Comparison of ENCODE assay signal across 24 cellular contexts in the genomic region with DNA sequence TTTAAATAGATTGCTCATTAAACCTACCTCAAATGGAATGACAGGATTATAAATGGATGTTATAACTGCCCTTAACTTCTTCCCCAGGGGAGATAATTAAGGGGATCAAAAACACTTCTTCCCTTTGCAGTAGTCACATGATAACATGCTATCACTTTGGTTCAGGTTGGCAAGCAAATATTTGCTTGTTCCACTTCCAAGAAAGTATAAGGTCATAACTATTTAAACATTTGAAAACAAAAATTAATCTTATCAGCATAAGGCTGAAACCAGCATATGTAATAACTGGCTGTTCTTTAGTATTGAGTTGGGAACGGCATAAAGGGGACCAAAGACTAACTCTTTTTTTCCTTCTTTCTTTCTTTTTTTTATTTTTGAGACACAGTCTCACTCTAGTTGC. TPM values are rescaled to one million over a fixed set of nuclear protein-coding genes. Genes with fewer than 3 reads are reported as not detected.
"Had no signal": no experiment of that assay in that cellular context is flagged by ENCODE, and none has a peak within 500 bp of the region (broad histone marks: within the 10 kb centered on the region; RNA-seq: fewer than 3 reads in every experiment).

No MANE protein-coding gene starts in this region.

- H3K4me3 ChIP-seq: breast epithelium, left lung, neural progenitor cell, sigmoid colon, tibial artery, vagina had no signal

- H3K36me3 ChIP-seq: breast epithelium, left lung, neural progenitor cell, sigmoid colon, tibial artery, vagina had no signal

- H3K4me1 ChIP-seq: breast epithelium, parathyroid adenoma, sigmoid colon, tibial artery, vagina had no signal

- H3K27me3 Mint-ChIP-seq: memory B cell; stimulated activated naive B cell treated with anti-CD40 and anti-IgM and Interleukin-4, amounts not matched to agents 10 μg/mL and 1 μg/mL and 100 μg/mL, for 72 hours had no signal

- H3K9ac ChIP-seq: neural progenitor cell, parathyroid adenoma had no signal

- ATAC-seq: activated CD4-positive, CD25-positive, alpha-beta regulatory T cell treated with anti-CD3 and anti-CD28 coated beads, Interleukin-2, amount 50 U/mL, for 24 hours; left lung; naive thymus-derived CD4-positive, alpha-beta T cell; stimulated activated naive B cell treated with anti-CD40 and anti-IgM and Interleukin-4, amounts not matched to agents 10 μg/mL and 1 μg/mL and 100 μg/mL, for 72 hours; T-cell had no signal

- H3K4me3 Mint-ChIP-seq: memory B cell; naive thymus-derived CD4-positive, alpha-beta T cell; neural progenitor cell; stimulated activated naive B cell treated with anti-CD40 and anti-IgM and Interleukin-4, amounts not matched to agents 10 μg/mL and 1 μg/mL and 100 μg/mL, for 72 hours; T-cell had no signal

- H3K27me3 ChIP-seq: breast epithelium, left lung, neural progenitor cell, sigmoid colon, tibial artery, vagina had no signal

- H3K9me3 Mint-ChIP-seq: memory B cell; naive thymus-derived CD4-positive, alpha-beta T cell; neural progenitor cell; stimulated activated naive B cell treated with anti-CD40 and anti-IgM and Interleukin-4, amounts not matched to agents 10 μg/mL and 1 μg/mL and 100 μg/mL, for 72 hours; T-cell had no signal

- H3K9me3 ChIP-seq: breast epithelium, left lung, sigmoid colon, tibial artery, vagina had no signal

- H3K27ac ChIP-seq: breast epithelium, left lung, neural progenitor cell, parathyroid adenoma, sigmoid colon, tibial artery, vagina had no signal

- DNase-seq: activated CD4-positive, alpha-beta T cell treated with anti-CD3 and anti-CD28 coated beads, Interleukin-2, amount 50 U/mL, for 1 hour; activated CD8-positive, alpha-beta memory T cell treated with anti-CD3 and anti-CD28 coated beads for 24 hours; activated CD8-positive, alpha-beta memory T cell treated with anti-CD3 and anti-CD28 coated beads, Interleukin-2, amount 50 U/mL, for 48 hours; activated effector memory CD4-positive, alpha-beta T cell treated with Interleukin-2 at 50 U/mL for 16 hours; activated naive CD4-positive, alpha-beta T cell treated with anti-CD3 and anti-CD28 coated beads, Interleukin-2, amount 50 U/mL, for 16 hours; activated T-cell treated with anti-CD3 and anti-CD28 coated beads, Interleukin-2, amount 50 U/mL, for 48 hours; aorta; cerebellar nuclear complex; cortex of kidney; left lung; naive thymus-derived CD4-positive, alpha-beta T cell; sigmoid colon; stimulated activated CD4-positive, alpha-beta T cell treated with anti-CD3 and anti-CD28 coated beads, Interleukin-4, amount 100 ng/mL, for 24 hours; stimulated activated naive B cell treated with anti-CD40 and anti-IgM and Interleukin-4, amounts not matched to agents 10 μg/mL and 1 μg/mL and 100 μg/mL, for 72 hours; substantia nigra; T-cell; tibial artery had no signal

- H3K27ac Mint-ChIP-seq: memory B cell; naive thymus-derived CD4-positive, alpha-beta T cell; neural progenitor cell; stimulated activated naive B cell treated with anti-CD40 and anti-IgM and Interleukin-4, amounts not matched to agents 10 μg/mL and 1 μg/mL and 100 μg/mL, for 72 hours; T-cell had no signal

RNA-seq across cellular contexts. Expression of a gene that starts 2.4 kb away (rescaled TPM):
- polyA plus RNA-seq: keratinocyte had no signal
